ENCODE assay signal across 1 cellular context in the genomic region with DNA sequence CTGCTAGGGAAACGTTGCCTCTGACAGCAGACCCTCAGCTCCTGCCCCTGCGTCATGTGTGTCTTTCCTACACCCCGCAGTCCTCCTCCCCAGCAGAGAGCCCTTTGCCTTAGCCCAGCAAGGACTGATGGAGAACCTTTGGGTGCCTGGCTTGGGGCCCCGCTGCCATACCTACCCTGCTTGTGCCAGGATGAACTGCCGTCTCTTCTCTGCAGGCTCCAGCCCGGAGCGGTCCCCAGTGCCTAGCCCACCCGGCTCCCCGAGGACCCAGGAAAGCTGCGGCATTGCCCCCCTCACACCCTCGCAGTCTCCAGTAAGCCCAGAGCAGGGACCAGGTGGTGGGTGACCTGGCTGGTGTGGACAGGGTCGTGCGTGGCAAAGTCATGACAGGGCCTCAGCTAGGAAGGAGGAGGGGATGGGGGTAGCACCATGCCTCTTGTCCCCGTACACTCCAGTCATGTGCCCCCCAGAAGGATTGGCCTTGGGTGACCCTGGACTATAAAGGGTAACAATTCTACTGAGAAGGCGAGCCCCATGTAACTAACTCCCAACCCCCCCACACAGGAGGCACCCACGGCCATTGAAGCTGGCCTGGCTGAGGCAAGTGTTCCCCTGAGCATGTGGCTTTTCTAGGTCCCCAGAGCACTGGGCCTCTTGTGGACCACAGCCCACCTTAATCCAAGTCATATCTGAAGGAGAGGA.
TF ChIP-seq lines count a peak whose summit lies in the region.

No MANE protein-coding gene starts in this region.

TF ChIP-seq in H1, 55 proteins besides CTCF, POLR2A, EP300 and RAD21:
- TF ChIP-seq RFX5 (IDR thresholded peaks at IDR 0.05; ENCODE audit: borderline replicate concordance, low read depth, low read length), result no peak
- no peak for TF ChIP-seq RBBP5 (IDR thresholded peaks at IDR 0.05; ENCODE audit: borderline replicate concordance, low read depth, low read length)
- TF ChIP-seq, protein P1, sequence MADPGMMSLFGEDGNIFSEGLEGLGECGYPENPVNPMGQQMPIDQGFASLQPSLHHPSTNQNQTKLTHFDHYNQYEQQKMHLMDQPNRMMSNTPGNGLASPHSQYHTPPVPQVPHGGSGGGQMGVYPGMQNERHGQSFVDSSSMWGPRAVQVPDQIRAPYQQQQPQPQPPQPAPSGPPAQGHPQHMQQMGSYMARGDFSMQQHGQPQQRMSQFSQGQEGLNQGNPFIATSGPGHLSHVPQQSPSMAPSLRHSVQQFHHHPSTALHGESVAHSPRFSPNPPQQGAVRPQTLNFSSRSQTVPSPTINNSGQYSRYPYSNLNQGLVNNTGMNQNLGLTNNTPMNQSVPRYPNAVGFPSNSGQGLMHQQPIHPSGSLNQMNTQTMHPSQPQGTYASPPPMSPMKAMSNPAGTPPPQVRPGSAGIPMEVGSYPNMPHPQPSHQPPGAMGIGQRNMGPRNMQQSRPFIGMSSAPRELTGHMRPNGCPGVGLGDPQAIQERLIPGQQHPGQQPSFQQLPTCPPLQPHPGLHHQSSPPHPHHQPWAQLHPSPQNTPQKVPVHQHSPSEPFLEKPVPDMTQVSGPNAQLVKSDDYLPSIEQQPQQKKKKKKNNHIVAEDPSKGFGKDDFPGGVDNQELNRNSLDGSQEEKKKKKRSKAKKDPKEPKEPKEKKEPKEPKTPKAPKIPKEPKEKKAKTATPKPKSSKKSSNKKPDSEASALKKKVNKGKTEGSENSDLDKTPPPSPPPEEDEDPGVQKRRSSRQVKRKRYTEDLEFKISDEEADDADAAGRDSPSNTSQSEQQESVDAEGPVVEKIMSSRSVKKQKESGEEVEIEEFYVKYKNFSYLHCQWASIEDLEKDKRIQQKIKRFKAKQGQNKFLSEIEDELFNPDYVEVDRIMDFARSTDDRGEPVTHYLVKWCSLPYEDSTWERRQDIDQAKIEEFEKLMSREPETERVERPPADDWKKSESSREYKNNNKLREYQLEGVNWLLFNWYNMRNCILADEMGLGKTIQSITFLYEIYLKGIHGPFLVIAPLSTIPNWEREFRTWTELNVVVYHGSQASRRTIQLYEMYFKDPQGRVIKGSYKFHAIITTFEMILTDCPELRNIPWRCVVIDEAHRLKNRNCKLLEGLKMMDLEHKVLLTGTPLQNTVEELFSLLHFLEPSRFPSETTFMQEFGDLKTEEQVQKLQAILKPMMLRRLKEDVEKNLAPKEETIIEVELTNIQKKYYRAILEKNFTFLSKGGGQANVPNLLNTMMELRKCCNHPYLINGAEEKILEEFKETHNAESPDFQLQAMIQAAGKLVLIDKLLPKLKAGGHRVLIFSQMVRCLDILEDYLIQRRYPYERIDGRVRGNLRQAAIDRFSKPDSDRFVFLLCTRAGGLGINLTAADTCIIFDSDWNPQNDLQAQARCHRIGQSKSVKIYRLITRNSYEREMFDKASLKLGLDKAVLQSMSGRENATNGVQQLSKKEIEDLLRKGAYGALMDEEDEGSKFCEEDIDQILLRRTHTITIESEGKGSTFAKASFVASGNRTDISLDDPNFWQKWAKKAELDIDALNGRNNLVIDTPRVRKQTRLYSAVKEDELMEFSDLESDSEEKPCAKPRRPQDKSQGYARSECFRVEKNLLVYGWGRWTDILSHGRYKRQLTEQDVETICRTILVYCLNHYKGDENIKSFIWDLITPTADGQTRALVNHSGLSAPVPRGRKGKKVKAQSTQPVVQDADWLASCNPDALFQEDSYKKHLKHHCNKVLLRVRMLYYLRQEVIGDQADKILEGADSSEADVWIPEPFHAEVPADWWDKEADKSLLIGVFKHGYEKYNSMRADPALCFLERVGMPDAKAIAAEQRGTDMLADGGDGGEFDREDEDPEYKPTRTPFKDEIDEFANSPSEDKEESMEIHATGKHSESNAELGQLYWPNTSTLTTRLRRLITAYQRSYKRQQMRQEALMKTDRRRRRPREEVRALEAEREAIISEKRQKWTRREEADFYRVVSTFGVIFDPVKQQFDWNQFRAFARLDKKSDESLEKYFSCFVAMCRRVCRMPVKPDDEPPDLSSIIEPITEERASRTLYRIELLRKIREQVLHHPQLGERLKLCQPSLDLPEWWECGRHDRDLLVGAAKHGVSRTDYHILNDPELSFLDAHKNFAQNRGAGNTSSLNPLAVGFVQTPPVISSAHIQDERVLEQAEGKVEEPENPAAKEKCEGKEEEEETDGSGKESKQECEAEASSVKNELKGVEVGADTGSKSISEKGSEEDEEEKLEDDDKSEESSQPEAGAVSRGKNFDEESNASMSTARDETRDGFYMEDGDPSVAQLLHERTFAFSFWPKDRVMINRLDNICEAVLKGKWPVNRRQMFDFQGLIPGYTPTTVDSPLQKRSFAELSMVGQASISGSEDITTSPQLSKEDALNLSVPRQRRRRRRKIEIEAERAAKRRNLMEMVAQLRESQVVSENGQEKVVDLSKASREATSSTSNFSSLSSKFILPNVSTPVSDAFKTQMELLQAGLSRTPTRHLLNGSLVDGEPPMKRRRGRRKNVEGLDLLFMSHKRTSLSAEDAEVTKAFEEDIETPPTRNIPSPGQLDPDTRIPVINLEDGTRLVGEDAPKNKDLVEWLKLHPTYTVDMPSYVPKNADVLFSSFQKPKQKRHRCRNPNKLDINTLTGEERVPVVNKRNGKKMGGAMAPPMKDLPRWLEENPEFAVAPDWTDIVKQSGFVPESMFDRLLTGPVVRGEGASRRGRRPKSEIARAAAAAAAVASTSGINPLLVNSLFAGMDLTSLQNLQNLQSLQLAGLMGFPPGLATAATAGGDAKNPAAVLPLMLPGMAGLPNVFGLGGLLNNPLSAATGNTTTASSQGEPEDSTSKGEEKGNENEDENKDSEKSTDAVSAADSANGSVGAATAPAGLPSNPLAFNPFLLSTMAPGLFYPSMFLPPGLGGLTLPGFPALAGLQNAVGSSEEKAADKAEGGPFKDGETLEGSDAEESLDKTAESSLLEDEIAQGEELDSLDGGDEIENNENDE (IDR thresholded peaks at IDR 0.05; ENCODE audit: insufficient replicate concordance, low read length), result no peak
- TF ChIP-seq EZH2 (IDR thresholded peaks at IDR 0.05; ENCODE audit: low read depth, low read length, severe bottlenecking), result no peak
- TF ChIP-seq KDM1A (IDR thresholded peaks at IDR 0.05; ENCODE audit: borderline replicate concordance, low read length), result no peak
- no peak for TF ChIP-seq POLR2AphosphoS5 (IDR thresholded peaks at IDR 0.05; ENCODE audit: low read depth, low read length)
- TF ChIP-seq SIRT6 (IDR thresholded peaks at IDR 0.05; ENCODE audit: low read length), result no peak
- no peak for TF ChIP-seq E2F6 (IDR thresholded peaks at IDR 0.05)
- no peak for TF ChIP-seq MAX (IDR thresholded peaks at IDR 0.05)
- no peak for TF ChIP-seq RNF2 (IDR thresholded peaks at IDR 0.05; ENCODE audit: borderline replicate concordance, low read depth, low read length, missing control alignments, poor library complexity, severe bottlenecking)
- TF ChIP-seq SP4 (IDR thresholded peaks at IDR 0.05; ENCODE audit: low read length), result no peak
- no peak for TF ChIP-seq TAF1 (IDR thresholded peaks at IDR 0.05; ENCODE audit: low read depth, low read length)
- TF ChIP-seq BCL11A (IDR thresholded peaks at IDR 0.05; ENCODE audit: low read depth in 2 of 2, low read length in 2 of 2), result no peak
- TF ChIP-seq FOSL1 (IDR thresholded peaks at IDR 0.05; ENCODE audit: insufficient read depth, low read depth, low read length), result no peak
- TF ChIP-seq SIN3A (conservative IDR thresholded peaks at IDR 0.05 in 1 of 2, IDR thresholded peaks at IDR 0.05 in 1 of 2; ENCODE audit: low read depth in 1 of 2, low read length in 2 of 2), result no peak
- TF ChIP-seq ATF3 (IDR thresholded peaks at IDR 0.05; ENCODE audit: insufficient read depth, low read depth, low read length), result no peak
- no peak for TF ChIP-seq EGR1 (IDR thresholded peaks at IDR 0.05; ENCODE audit: borderline replicate concordance, low read depth, low read length)
- no peak for TF ChIP-seq SAP30 (IDR thresholded peaks at IDR 0.05; ENCODE audit: insufficient read depth, insufficient replicate concordance, low read length)
- TF ChIP-seq SP1 (IDR thresholded peaks at IDR 0.05; ENCODE audit: low read depth, low read length), result no peak
